1 cellular context compared by ENCODE assay signal in the genomic region with DNA sequence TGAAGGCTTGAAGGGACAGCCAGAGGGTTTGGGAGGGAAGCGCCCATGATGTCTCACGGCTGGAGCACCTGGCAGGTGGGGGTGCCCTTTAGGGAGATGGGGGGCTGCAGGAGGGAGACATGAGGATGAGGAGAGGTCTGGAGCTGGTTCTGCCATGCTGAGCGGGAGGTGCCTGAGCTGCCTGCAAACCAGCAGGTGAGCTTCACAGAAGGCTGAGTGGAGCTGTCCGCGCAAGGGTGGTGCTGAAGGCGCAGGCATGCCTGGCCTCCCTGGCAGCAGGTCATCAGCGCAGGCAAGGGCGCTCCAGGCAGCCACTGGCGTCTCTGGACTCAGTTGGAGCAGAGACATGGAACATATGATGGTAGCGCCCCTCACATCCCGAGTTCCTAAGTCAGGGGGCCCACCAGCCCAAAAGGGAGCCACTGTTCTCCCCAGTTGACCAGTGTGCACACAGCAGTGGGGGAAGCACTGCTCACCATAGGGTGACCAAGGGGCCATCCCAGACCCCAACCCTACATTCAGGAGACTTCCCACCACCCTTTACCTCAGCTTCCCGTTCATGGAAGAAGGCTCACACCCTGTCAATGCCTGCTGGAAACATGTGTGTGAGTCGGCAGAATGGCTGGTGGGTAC.
TF ChIP-seq lines count a peak whose summit lies in the region.

No MANE protein-coding gene starts in this region.

TF ChIP-seq in HepG2, 621 proteins besides CTCF, POLR2A, EP300 and RAD21 (continued from another document and continues in another):
- TF ChIP-seq, protein P1, sequence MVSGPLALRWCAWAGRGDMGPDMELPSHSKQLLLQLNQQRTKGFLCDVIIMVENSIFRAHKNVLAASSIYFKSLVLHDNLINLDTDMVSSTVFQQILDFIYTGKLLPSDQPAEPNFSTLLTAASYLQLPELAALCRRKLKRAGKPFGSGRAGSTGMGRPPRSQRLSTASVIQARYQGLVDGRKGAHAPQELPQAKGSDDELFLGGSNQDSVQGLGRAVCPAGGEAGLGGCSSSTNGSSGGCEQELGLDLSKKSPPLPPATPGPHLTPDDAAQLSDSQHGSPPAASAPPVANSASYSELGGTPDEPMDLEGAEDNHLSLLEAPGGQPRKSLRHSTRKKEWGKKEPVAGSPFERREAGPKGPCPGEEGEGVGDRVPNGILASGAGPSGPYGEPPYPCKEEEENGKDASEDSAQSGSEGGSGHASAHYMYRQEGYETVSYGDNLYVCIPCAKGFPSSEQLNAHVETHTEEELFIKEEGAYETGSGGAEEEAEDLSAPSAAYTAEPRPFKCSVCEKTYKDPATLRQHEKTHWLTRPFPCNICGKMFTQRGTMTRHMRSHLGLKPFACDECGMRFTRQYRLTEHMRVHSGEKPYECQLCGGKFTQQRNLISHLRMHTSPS (CRISPR knock-in tag; IDR thresholded peaks at IDR 0.05; ENCODE audit: low read depth): peak; percentile 69; the same call in 1 of the 2 replicates
- no peak; the same call in 1 of the 2 replicates for TF ChIP-seq ZNF879 (CRISPR knock-in tag; IDR thresholded peaks at IDR 0.05)
- TF ChIP-seq ZSCAN30 (CRISPR knock-in tag; IDR thresholded peaks at IDR 0.05): no peak
- peak; percentile 87; the same call in 1 of the 2 replicates for TF ChIP-seq ZNF614 (CRISPR knock-in tag; IDR thresholded peaks at IDR 0.05; ENCODE audit: borderline replicate concordance)
- TF ChIP-seq ZBTB8A (CRISPR knock-in tag; IDR thresholded peaks at IDR 0.05; ENCODE audit: borderline replicate concordance, low read depth): 0 out of 2 replicates have a peak, but pooled peaks have one; percentile 42
- TF ChIP-seq ZKSCAN8 (CRISPR knock-in tag; IDR thresholded peaks at IDR 0.05; ENCODE audit: borderline replicate concordance): peak; percentile 71; the same call in 1 of the 2 replicates
- TF ChIP-seq, protein P2, sequence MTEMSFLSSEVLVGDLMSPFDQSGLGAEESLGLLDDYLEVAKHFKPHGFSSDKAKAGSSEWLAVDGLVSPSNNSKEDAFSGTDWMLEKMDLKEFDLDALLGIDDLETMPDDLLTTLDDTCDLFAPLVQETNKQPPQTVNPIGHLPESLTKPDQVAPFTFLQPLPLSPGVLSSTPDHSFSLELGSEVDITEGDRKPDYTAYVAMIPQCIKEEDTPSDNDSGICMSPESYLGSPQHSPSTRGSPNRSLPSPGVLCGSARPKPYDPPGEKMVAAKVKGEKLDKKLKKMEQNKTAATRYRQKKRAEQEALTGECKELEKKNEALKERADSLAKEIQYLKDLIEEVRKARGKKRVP (CRISPR knock-in tag; IDR thresholded peaks at IDR 0.05): peak in 1 of 2 experiments; percentile 47; a peak in 1 of 4 replicates
- no peak for TF ChIP-seq RBFOX2 (IDR thresholded peaks at IDR 0.05; ENCODE audit: low read depth, low read length)
- TF ChIP-seq, protein P3, sequence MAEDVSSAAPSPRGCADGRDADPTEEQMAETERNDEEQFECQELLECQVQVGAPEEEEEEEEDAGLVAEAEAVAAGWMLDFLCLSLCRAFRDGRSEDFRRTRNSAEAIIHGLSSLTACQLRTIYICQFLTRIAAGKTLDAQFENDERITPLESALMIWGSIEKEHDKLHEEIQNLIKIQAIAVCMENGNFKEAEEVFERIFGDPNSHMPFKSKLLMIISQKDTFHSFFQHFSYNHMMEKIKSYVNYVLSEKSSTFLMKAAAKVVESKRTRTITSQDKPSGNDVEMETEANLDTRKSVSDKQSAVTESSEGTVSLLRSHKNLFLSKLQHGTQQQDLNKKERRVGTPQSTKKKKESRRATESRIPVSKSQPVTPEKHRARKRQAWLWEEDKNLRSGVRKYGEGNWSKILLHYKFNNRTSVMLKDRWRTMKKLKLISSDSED (CRISPR knock-in tag; IDR thresholded peaks at IDR 0.05): no peak; the same call in 1 of the 2 replicates
- TF ChIP-seq TAF1 (CRISPR knock-in tag; IDR thresholded peaks at IDR 0.05): peak; percentile 32; the same call in 1 of the 2 replicates
- TF ChIP-seq, protein P4, sequence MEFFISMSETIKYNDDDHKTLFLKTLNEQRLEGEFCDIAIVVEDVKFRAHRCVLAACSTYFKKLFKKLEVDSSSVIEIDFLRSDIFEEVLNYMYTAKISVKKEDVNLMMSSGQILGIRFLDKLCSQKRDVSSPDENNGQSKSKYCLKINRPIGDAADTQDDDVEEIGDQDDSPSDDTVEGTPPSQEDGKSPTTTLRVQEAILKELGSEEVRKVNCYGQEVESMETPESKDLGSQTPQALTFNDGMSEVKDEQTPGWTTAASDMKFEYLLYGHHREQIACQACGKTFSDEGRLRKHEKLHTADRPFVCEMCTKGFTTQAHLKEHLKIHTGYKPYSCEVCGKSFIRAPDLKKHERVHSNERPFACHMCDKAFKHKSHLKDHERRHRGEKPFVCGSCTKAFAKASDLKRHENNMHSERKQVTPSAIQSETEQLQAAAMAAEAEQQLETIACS (CRISPR knock-in tag; IDR thresholded peaks at IDR 0.05): 0 out of 2 replicates have a peak, but pooled peaks have one; percentile 11
- TF ChIP-seq KDM2A (CRISPR knock-in tag; IDR thresholded peaks at IDR 0.05; ENCODE audit: borderline replicate concordance, low read depth): peak; percentile 83
- peak; percentile 91 for TF ChIP-seq IRF2 (CRISPR knock-in tag; IDR thresholded peaks at IDR 0.05)
- no peak for TF ChIP-seq ELF4 (CRISPR knock-in tag; IDR thresholded peaks at IDR 0.05; ENCODE audit: borderline replicate concordance)
- peak; percentile 92 for TF ChIP-seq ZNF709 (CRISPR knock-in tag; IDR thresholded peaks at IDR 0.05)
- TF ChIP-seq, protein P5, sequence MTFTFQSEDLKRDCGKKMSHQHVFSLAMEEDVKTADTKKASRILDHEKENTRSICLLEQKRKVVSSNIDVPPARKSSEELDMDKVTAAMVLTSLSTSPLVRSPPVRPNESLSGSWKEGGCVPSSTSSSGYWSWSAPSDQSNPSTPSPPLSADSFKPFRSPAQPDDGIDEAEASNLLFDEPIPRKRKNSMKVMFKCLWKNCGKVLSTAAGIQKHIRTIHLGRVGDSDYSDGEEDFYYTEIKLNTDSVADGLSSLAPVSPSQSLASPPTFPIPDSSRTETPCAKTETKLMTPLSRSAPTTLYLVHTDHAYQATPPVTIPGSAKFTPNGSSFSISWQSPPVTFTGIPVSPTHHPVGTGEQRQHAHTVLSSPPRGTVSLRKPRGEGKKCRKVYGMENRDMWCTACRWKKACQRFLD (CRISPR knock-in tag; IDR thresholded peaks at IDR 0.05; ENCODE audit: borderline replicate concordance): no peak
- TF ChIP-seq, protein P6, sequence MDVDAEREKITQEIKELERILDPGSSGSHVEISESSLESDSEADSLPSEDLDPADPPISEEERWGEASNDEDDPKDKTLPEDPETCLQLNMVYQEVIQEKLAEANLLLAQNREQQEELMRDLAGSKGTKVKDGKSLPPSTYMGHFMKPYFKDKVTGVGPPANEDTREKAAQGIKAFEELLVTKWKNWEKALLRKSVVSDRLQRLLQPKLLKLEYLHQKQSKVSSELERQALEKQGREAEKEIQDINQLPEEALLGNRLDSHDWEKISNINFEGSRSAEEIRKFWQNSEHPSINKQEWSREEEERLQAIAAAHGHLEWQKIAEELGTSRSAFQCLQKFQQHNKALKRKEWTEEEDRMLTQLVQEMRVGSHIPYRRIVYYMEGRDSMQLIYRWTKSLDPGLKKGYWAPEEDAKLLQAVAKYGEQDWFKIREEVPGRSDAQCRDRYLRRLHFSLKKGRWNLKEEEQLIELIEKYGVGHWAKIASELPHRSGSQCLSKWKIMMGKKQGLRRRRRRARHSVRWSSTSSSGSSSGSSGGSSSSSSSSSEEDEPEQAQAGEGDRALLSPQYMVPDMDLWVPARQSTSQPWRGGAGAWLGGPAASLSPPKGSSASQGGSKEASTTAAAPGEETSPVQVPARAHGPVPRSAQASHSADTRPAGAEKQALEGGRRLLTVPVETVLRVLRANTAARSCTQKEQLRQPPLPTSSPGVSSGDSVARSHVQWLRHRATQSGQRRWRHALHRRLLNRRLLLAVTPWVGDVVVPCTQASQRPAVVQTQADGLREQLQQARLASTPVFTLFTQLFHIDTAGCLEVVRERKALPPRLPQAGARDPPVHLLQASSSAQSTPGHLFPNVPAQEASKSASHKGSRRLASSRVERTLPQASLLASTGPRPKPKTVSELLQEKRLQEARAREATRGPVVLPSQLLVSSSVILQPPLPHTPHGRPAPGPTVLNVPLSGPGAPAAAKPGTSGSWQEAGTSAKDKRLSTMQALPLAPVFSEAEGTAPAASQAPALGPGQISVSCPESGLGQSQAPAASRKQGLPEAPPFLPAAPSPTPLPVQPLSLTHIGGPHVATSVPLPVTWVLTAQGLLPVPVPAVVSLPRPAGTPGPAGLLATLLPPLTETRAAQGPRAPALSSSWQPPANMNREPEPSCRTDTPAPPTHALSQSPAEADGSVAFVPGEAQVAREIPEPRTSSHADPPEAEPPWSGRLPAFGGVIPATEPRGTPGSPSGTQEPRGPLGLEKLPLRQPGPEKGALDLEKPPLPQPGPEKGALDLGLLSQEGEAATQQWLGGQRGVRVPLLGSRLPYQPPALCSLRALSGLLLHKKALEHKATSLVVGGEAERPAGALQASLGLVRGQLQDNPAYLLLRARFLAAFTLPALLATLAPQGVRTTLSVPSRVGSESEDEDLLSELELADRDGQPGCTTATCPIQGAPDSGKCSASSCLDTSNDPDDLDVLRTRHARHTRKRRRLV (CRISPR knock-in tag; IDR thresholded peaks at IDR 0.05): no peak; the same call in 1 of the 2 replicates
- no peak for TF ChIP-seq SMARCE1 (IDR thresholded peaks at IDR 0.05; ENCODE audit: borderline replicate concordance)
- peak; percentile 60; the same call in 1 of the 2 replicates for TF ChIP-seq ZMYM3 (CRISPR knock-in tag; IDR thresholded peaks at IDR 0.05)
- TF ChIP-seq ZNF672 (CRISPR knock-in tag; IDR thresholded peaks at IDR 0.05): no peak
- no peak for TF ChIP-seq SMAD9 (CRISPR knock-in tag; IDR thresholded peaks at IDR 0.05)
- TF ChIP-seq HDAC1 (CRISPR knock-in tag; IDR thresholded peaks at IDR 0.05): peak; percentile 77; the same call in 1 of the 2 replicates
- peak; percentile 58; the same call in 1 of the 2 replicates for TF ChIP-seq KDM1A (CRISPR knock-in tag; IDR thresholded peaks at IDR 0.05)
- TF ChIP-seq NFATC3 (CRISPR knock-in tag; IDR thresholded peaks at IDR 0.05): no peak
- peak; percentile 33 for TF ChIP-seq YY1 (IDR thresholded peaks at IDR 0.05; ENCODE audit: insufficient read depth, insufficient replicate concordance, low read depth, low read length)
- TF ChIP-seq, protein P7, sequence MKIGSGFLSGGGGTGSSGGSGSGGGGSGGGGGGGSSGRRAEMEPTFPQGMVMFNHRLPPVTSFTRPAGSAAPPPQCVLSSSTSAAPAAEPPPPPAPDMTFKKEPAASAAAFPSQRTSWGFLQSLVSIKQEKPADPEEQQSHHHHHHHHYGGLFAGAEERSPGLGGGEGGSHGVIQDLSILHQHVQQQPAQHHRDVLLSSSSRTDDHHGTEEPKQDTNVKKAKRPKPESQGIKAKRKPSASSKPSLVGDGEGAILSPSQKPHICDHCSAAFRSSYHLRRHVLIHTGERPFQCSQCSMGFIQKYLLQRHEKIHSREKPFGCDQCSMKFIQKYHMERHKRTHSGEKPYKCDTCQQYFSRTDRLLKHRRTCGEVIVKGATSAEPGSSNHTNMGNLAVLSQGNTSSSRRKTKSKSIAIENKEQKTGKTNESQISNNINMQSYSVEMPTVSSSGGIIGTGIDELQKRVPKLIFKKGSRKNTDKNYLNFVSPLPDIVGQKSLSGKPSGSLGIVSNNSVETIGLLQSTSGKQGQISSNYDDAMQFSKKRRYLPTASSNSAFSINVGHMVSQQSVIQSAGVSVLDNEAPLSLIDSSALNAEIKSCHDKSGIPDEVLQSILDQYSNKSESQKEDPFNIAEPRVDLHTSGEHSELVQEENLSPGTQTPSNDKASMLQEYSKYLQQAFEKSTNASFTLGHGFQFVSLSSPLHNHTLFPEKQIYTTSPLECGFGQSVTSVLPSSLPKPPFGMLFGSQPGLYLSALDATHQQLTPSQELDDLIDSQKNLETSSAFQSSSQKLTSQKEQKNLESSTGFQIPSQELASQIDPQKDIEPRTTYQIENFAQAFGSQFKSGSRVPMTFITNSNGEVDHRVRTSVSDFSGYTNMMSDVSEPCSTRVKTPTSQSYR (CRISPR knock-in tag; IDR thresholded peaks at IDR 0.05; ENCODE audit: borderline replicate concordance): peak; percentile 87
- peak; percentile 56; the same call in 1 of the 2 replicates for TF ChIP-seq ONECUT2 (CRISPR knock-in tag; IDR thresholded peaks at IDR 0.05)
- TF ChIP-seq, protein P8, sequence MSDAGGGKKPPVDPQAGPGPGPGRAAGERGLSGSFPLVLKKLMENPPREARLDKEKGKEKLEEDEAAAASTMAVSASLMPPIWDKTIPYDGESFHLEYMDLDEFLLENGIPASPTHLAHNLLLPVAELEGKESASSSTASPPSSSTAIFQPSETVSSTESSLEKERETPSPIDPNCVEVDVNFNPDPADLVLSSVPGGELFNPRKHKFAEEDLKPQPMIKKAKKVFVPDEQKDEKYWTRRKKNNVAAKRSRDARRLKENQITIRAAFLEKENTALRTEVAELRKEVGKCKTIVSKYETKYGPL (CRISPR knock-in tag; IDR thresholded peaks at IDR 0.05): peak; percentile 85; the same call in 1 of the 2 replicates
- no peak for TF ChIP-seq ZNF121 (CRISPR knock-in tag; IDR thresholded peaks at IDR 0.05)
